Comparison of ENCODE assay signal across 9 cellular contexts in the genomic region with DNA sequence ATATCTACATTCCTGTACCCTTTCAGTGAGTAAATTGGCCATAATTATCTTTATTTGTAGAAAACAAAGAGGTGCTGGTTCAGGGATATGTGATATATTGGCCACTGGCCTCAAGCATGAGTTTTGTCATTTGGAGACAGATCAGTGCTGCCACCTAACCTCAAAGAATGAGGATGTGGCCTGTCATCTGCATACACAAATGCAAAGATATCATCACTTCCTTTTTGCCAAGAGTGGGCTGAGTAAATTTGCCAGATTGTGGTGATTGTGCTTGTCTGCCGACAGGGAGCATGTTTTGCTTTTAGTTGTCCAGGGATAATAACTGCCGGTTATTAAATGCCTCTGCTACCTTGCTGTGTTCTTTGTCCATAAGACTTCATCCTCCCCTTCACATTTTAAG. TPM values are rescaled to one million over a fixed set of nuclear protein-coding genes. Genes with fewer than 3 reads are reported as not detected.
A peak's percentile ranks its signal among the peaks of the same experiment; 100 is the strongest.
DNase-seq lines count a peak whose midpoint lies in the region; ATAC-seq and TF ChIP-seq lines count a peak whose summit lies in the region.
"Had no signal": no experiment of that assay in that cellular context is flagged by ENCODE, and none has a peak within 500 bp of the region (broad histone marks: within the 10 kb centered on the region; RNA-seq: fewer than 3 reads in every experiment).

No MANE protein-coding gene starts in this region.

- intact Hi-C loops in ascending aorta (cut with DNase I) (no loop called here), aorta (cut with DNase I) (no loop called here)

- H3K4me3 ChIP-seq in choroid plexus epithelial cell (ENCODE audit: low read depth, low read length) = no peak overlapping the region
- no peak overlapping the region for H3K4me3 ChIP-seq in ascending aorta
- no peak overlapping the region for H3K4me3 ChIP-seq in aorta (ENCODE audit: low read length in 2 of 2)

- no peaks in the 10 kb centered on the region for H3K36me3 ChIP-seq in ascending aorta
- no peaks in the 10 kb centered on the region for H3K36me3 ChIP-seq in aorta (ENCODE audit: control insufficient read depth in 1 of 2, insufficient read depth in 2 of 2, low read length in 1 of 2)

- H3K27ac ChIP-seq in ascending aorta (no peak overlapping the region), aorta (ENCODE audit: low read depth in 1 of 2, low read length in 2 of 2) (no peak overlapping the region)

- H3K4me3 Mint-ChIP-seq in T-helper 17 cell = no peak overlapping the region
- H3K4me3 Mint-ChIP-seq: activated naive CD4-positive, alpha-beta T cell treated with anti-CD3 and anti-CD28 coated beads, Interleukin-2, amount 50 U/mL, for 24 hours had no signal

- peaks cover 5 to 6% of the 10 kb centered on the region in 2 donors for H3K9me3 ChIP-seq in ascending aorta
- peaks cover 1% of the 10 kb centered on the region for H3K9me3 ChIP-seq in aorta (ENCODE audit: control insufficient read depth, low read length)
- H3K9me3 ChIP-seq in T-helper 17 cell (ENCODE audit: control insufficient read depth, low read length, poor library complexity, severe bottlenecking) = no peaks in the 10 kb centered on the region

- no peaks in the 10 kb centered on the region for H3K27me3 ChIP-seq in ascending aorta
- no peaks in the 10 kb centered on the region for H3K27me3 ChIP-seq in aorta (ENCODE audit: control insufficient read depth in 1 of 2, insufficient read depth in 2 of 2, low read length in 1 of 2)

- H3K4me1 ChIP-seq in ascending aorta (peaks cover 0 to 8% of the 10 kb centered on the region in 2 donors), aorta (ENCODE audit: control insufficient read depth in 1 of 2, insufficient read depth in 2 of 2, low read length in 2 of 2) (peaks cover 0 to 5% of the 10 kb centered on the region in 2 donors)

- WGBS in aorta, 2 donors = 67 to 70% methylated on average over 2 of the region's 2 CpGs

- H3K36me3 Mint-ChIP-seq in T-helper 17 cell (ENCODE audit: low read depth) = no peaks in the 10 kb centered on the region

- H3K4me1 Mint-ChIP-seq in T-helper 17 cell = peaks cover 2% of the 10 kb centered on the region
- H3K4me1 Mint-ChIP-seq: activated naive CD4-positive, alpha-beta T cell treated with anti-CD3 and anti-CD28 coated beads, Interleukin-2, amount 50 U/mL, for 24 hours had no signal

- TF ChIP-seq CTCF in choroid plexus epithelial cell (conservative IDR thresholded peaks at IDR 0.05; ENCODE audit: low read depth, low read length) (peak; percentile 24), ascending aorta (IDR thresholded peaks at IDR 0.05) (no peak)

- H3K27me3 Mint-ChIP-seq in T-helper 17 cell = peaks cover 26% of the 10 kb centered on the region

- DNase-seq in AG08396 (ENCODE audit: low spot score) (peak; percentile 14), NCI-H146 (lab: John Stamatoyannopoulos, UW) (peak; percentile 67), choroid plexus epithelial cell (ENCODE audit: low read depth) (peak; percentile 50), ascending aorta (ENCODE audit: low spot score in 2 of 2) (no peak), aorta (no peak), T-helper 17 cell (no peak)

- no peak overlapping the region for H3K27ac Mint-ChIP-seq in T-helper 17 cell
- H3K27ac Mint-ChIP-seq: activated naive CD4-positive, alpha-beta T cell treated with anti-CD3 and anti-CD28 coated beads, Interleukin-2, amount 50 U/mL, for 24 hours had no signal

- ATAC-seq in GM18870 (IDR thresholded peaks at IDR 0.05; ENCODE audit: unreplicated experiment) (peak; percentile 64), GM21390 (IDR thresholded peaks at IDR 0.05; ENCODE audit: unreplicated experiment) (no peak), aorta (ENCODE audit: low FRiP score) (no peak), T-helper 17 cell (no peak)

RNA-seq across cellular contexts. Expression of a gene that starts 44.2 kb away (rescaled TPM):
- 14.3 TPM for total RNA-seq in ascending aorta
- total RNA-seq in aorta = 10 to 100 TPM; 24.9 to 27.1 TPM
- polyA plus RNA-seq in aorta = 10 to 100 TPM in 1 of 2 donors, 1 to 10 TPM in 1; 5.4 to 10.3 TPM
- 1 to 10 TPM in 1 of 2 donors, not detected in 1; 6.4 TPM for total RNA-seq in T-helper 17 cell

Comparison
In these comparisons a context has a peak if more than half of its experiments do, and no peak if none do; other contexts are left out.
1. DNase-seq: peak in AG08396 (single experiment), NCI-H146 (single experiment) and choroid plexus epithelial cell (single experiment); none in ascending aorta (0 of 2), aorta (0 of 2) and T-helper 17 cell (0 of 3).